14 cellular contexts compared by ENCODE assay signal in genomic region chr4:7697326-7697725, GRCh38.
"Had no signal": no experiment of that assay in that cellular context is flagged by ENCODE, and none has a peak within 500 bp of the region (broad histone marks: within the 10 kb centered on the region; RNA-seq: fewer than 3 reads in every experiment).

No MANE protein-coding gene starts in this region.

- H3K4me1 ChIP-seq: lower lobe of right lung had no signal

- DNase-seq: activated CD4-positive, alpha-beta T cell treated with anti-CD3 and anti-CD28 coated beads for 1 hour; activated gamma-delta T cell; activated T-cell treated with anti-CD3 and anti-CD28 coated beads, Interleukin-2, amount 50 U/mL, for 72 hours; dermis blood vessel endothelial cell; effector memory CD4-positive, alpha-beta T cell; lower lobe of right lung; naive thymus-derived CD8-positive, alpha-beta T cell; stimulated activated CD4-positive, alpha-beta T cell treated with anti-CD3 and anti-CD28 coated beads, Interleukin-2, amount 100 ng/mL, for 24 hours; T-helper 17 cell; WERI-Rb-1 had no signal

- H3K36me3 ChIP-seq: lower lobe of right lung had no signal

- H3K27ac Mint-ChIP-seq: activated naive CD8-positive, alpha-beta T cell; activated T-cell treated with anti-CD3 and anti-CD28 coated beads, Interleukin-2, amount 50 U/mL, for 72 hours; stimulated activated naive CD8-positive, alpha-beta T cell treated with anti-CD3 and anti-CD28 coated beads, Interleukin-15, Interleukin-2, amounts not matched to agents 100 ng/mL and 50 ng/mL, for 24 hours; T-helper 17 cell; type B pancreatic cell had no signal

- H3K27ac ChIP-seq: esophagus muscularis mucosa, lower lobe of right lung, WERI-Rb-1 had no signal

- H3K27me3 Mint-ChIP-seq: stimulated activated naive CD8-positive, alpha-beta T cell treated with anti-CD3 and anti-CD28 coated beads, Interleukin-15, Interleukin-2, amounts not matched to agents 100 ng/mL and 50 ng/mL, for 24 hours had no signal

- H3K9me3 ChIP-seq: esophagus muscularis mucosa, lower lobe of right lung had no signal

- ATAC-seq: activated T-cell treated with anti-CD3 and anti-CD28 coated beads, Interleukin-2, amount 50 U/mL, for 72 hours; lower lobe of right lung; naive thymus-derived CD8-positive, alpha-beta T cell; T-helper 17 cell had no signal

- H3K27me3 ChIP-seq: esophagus muscularis mucosa had no signal

- H3K9me3 Mint-ChIP-seq: activated T-cell treated with anti-CD3 and anti-CD28 coated beads, Interleukin-2, amount 50 U/mL, for 72 hours; naive thymus-derived CD8-positive, alpha-beta T cell; stimulated activated naive CD8-positive, alpha-beta T cell treated with anti-CD3 and anti-CD28 coated beads, Interleukin-15, Interleukin-2, amounts not matched to agents 100 ng/mL and 50 ng/mL, for 24 hours; type B pancreatic cell had no signal

- H3K4me3 Mint-ChIP-seq: activated naive CD8-positive, alpha-beta T cell; activated T-cell treated with anti-CD3 and anti-CD28 coated beads, Interleukin-2, amount 50 U/mL, for 72 hours; naive thymus-derived CD8-positive, alpha-beta T cell; stimulated activated naive CD8-positive, alpha-beta T cell treated with anti-CD3 and anti-CD28 coated beads, Interleukin-15, Interleukin-2, amounts not matched to agents 100 ng/mL and 50 ng/mL, for 24 hours; T-helper 17 cell; type B pancreatic cell had no signal

- H3K36me3 Mint-ChIP-seq: activated naive CD8-positive, alpha-beta T cell; type B pancreatic cell had no signal

- H3K4me3 ChIP-seq: esophagus muscularis mucosa, lower lobe of right lung had no signal
